Comparison of ENCODE assay signal across 19 cellular contexts in genomic region chr5:133106761-133107572, GRCh38. TPM values are rescaled to one million over a fixed set of nuclear protein-coding genes. Genes with fewer than 3 reads are reported as not detected.
A peak's percentile ranks its signal among the peaks of the same experiment; 100 is the strongest.
DNase-seq lines count a peak whose midpoint lies in the region; ATAC-seq, FAIRE-seq and TF ChIP-seq lines count a peak whose summit lies in the region.
"Had no signal": no experiment of that assay in that cellular context is flagged by ENCODE, and none has a peak within 500 bp of the region (broad histone marks: within the 10 kb centered on the region; RNA-seq: fewer than 3 reads in every experiment).

No MANE protein-coding gene starts in this region.

- no peaks in the 10 kb centered on the region for H3K27me3 Mint-ChIP-seq in brain
- H3K27me3 Mint-ChIP-seq in stimulated activated naive CD8-positive, alpha-beta T cell treated with anti-CD3 and anti-CD28 coated beads, Interleukin-15, amount 100 ng/mL, for 72 hours, result no peaks in the 10 kb centered on the region

- H3K9me3 ChIP-seq in OCI-LY1 (ENCODE audit: low read length), result no peaks in the 10 kb centered on the region
- H3K9me3 ChIP-seq: heart right ventricle had no signal

- peak overlapping the region; percentile 15 to 41 for H3K27ac Mint-ChIP-seq in activated naive CD4-positive, alpha-beta T cell treated with anti-CD3 and anti-CD28 coated beads, Interleukin-2, amount 50 U/mL, for 72 hours
- H3K27ac Mint-ChIP-seq in brain, result peak overlapping the region in 3 of 5 experiments; percentile 19 to 51 (median 23)
- H3K27ac Mint-ChIP-seq in stimulated activated naive CD8-positive, alpha-beta T cell treated with anti-CD3 and anti-CD28 coated beads, Interleukin-15, amount 100 ng/mL, for 72 hours, result peak overlapping the region in 1 of 2 donors; percentile 64

- H3K4me2 ChIP-seq in OCI-LY1 (ENCODE audit: low read length), result no peak overlapping the region; the same call in 1 of the 2 replicates

- H3K4me1 Mint-ChIP-seq in brain, result peaks cover 8% of the 10 kb centered on the region
- H3K4me1 Mint-ChIP-seq in stimulated activated naive CD8-positive, alpha-beta T cell treated with anti-CD3 and anti-CD28 coated beads, Interleukin-15, amount 100 ng/mL, for 72 hours, result peaks cover 30% of the 10 kb centered on the region

- H3K4me3 Mint-ChIP-seq in brain, result no peak overlapping the region
- H3K4me3 Mint-ChIP-seq in stimulated activated naive CD8-positive, alpha-beta T cell treated with anti-CD3 and anti-CD28 coated beads, Interleukin-15, amount 100 ng/mL, for 72 hours, result no peak overlapping the region

- FAIRE-seq in HTR-8/SVneo (lab: Jason Lieb, UNC), result no peak

- H2AFZ ChIP-seq in OCI-LY1 (ENCODE audit: low read length), result no peak overlapping the region

- peaks cover 51% of the 10 kb centered on the region for H3K4me1 ChIP-seq in OCI-LY1 (ENCODE audit: insufficient read depth, low read length, severe bottlenecking)

- H3K27me3 ChIP-seq in OCI-LY1 (ENCODE audit: insufficient read depth, low read length), result no peaks in the 10 kb centered on the region

- no peak overlapping the region for H3K9ac ChIP-seq in OCI-LY1 (ENCODE audit: low read length)

- peaks cover 44% of the 10 kb centered on the region for H3K36me3 ChIP-seq in OCI-LY1 (ENCODE audit: insufficient read depth, low read length)

- peaks cover 10% of the 10 kb centered on the region for H3F3A ChIP-seq in OCI-LY1 (ENCODE audit: insufficient read depth, low read length)

- TF ChIP-seq CTCF in OCI-LY1 (IDR thresholded peaks at IDR 0.05; ENCODE audit: low read length) (no peak), brain (conservative IDR thresholded peaks at IDR 0.05) (no peak)

- ATAC-seq in activated naive CD4-positive, alpha-beta T cell treated with anti-CD3 and anti-CD28 coated beads, Interleukin-2, amount 50 U/mL, for 72 hours, result peak in 1 of 2 donors; percentile 13
- peak; percentile 33 for ATAC-seq in stimulated activated naive CD8-positive, alpha-beta T cell treated with anti-CD3 and anti-CD28 coated beads, Interleukin-15, amount 100 ng/mL, for 72 hours
- no peak for ATAC-seq in GM19328 (IDR thresholded peaks at IDR 0.05; ENCODE audit: unreplicated experiment)
- ATAC-seq: SK-N-SH treated with all-trans-retinoic acid at 6 μM for 48 hours had no signal

- no peaks in the 10 kb centered on the region for H3K9me2 ChIP-seq in OCI-LY1 (ENCODE audit: low read depth, low read length)

- H3K4me3 ChIP-seq in OCI-LY1 (ENCODE audit: low read depth, low read length, poor library complexity, severe bottlenecking), result no peak overlapping the region
- H3K4me3 ChIP-seq: heart right ventricle had no signal

- DNase-seq in activated naive CD4-positive, alpha-beta T cell treated with anti-CD3 and anti-CD28 coated beads, Interleukin-2, amount 50 U/mL, for 72 hours (ENCODE audit: low spot score in 2 of 2), result no peak
- no peak for DNase-seq in activated naive CD4-positive, alpha-beta T cell treated with Interleukin-2 at 50 U/mL for 16 hours
- no peak for DNase-seq in stimulated activated naive CD8-positive, alpha-beta T cell treated with anti-CD3 and anti-CD28 coated beads, Interleukin-15, amount 100 ng/mL, for 72 hours
- no peak for DNase-seq in NCI-H226
- DNase-seq in HTR-8/SVneo (ENCODE audit: insufficient read length, low spot score), result no peak
- DNase-seq: activated CD4-positive, alpha-beta T cell treated with anti-CD3 and anti-CD28 coated beads for 1 hour; AML-193; heart right ventricle; KG1; NCI-H1930; NK-92 treated with Interleukin-12 subunit alpha and Interleukin-12 subunit beta, amount 100 ng/mL, for 24 hours; retina; stimulated activated CD4-positive, alpha-beta T cell treated with anti-CD3 and anti-CD28 coated beads, Interleukin-4, amount 100 ng/mL, for 1 hour; stimulated activated naive CD4-positive, alpha-beta T cell treated with Interleukin-2 at 50 U/mL for 16 hours had no signal

- H3K36me3 Mint-ChIP-seq in activated naive CD4-positive, alpha-beta T cell treated with anti-CD3 and anti-CD28 coated beads, Interleukin-2, amount 50 U/mL, for 72 hours, result peaks cover 0 to 11% of the 10 kb centered on the region in 2 donors
- peaks cover 24% of the 10 kb centered on the region for H3K36me3 Mint-ChIP-seq in brain

- H3K79me2 ChIP-seq in OCI-LY1 (ENCODE audit: insufficient read depth, low read length), result no peaks in the 10 kb centered on the region

- H3K9me3 Mint-ChIP-seq in activated naive CD4-positive, alpha-beta T cell treated with anti-CD3 and anti-CD28 coated beads, Interleukin-2, amount 50 U/mL, for 72 hours, result no peaks in the 10 kb centered on the region
- peaks cover 0 to 9% (median 3%) of the 10 kb centered on the region in 5 experiments for H3K9me3 Mint-ChIP-seq in brain
- H3K9me3 Mint-ChIP-seq in stimulated activated naive CD8-positive, alpha-beta T cell treated with anti-CD3 and anti-CD28 coated beads, Interleukin-15, amount 100 ng/mL, for 72 hours, result no peaks in the 10 kb centered on the region

- H4K20me1 ChIP-seq in OCI-LY1 (ENCODE audit: insufficient read depth, low read length), result no peaks in the 10 kb centered on the region

- peak overlapping the region; percentile 97 for H3K27ac ChIP-seq in OCI-LY1 (ENCODE audit: low read depth, low read length, poor library complexity, severe bottlenecking)
- H3K27ac ChIP-seq: epithelial cell of prostate, heart right ventricle had no signal

RNA-seq across cellular contexts. Expression of gene HSPA4, which starts 55.2 kb away (rescaled TPM):
- total RNA-seq in activated naive CD4-positive, alpha-beta T cell treated with anti-CD3 and anti-CD28 coated beads, Interleukin-2, amount 50 U/mL, for 72 hours, result 100 to 1,000 TPM; 168 to 198 TPM
- polyA plus RNA-seq in brain (ENCODE audit: insufficient read depth, low read depth, low replicate concordance), result 41.9 TPM
